ENCODE assay signal across 1 cellular context in the genomic region with DNA sequence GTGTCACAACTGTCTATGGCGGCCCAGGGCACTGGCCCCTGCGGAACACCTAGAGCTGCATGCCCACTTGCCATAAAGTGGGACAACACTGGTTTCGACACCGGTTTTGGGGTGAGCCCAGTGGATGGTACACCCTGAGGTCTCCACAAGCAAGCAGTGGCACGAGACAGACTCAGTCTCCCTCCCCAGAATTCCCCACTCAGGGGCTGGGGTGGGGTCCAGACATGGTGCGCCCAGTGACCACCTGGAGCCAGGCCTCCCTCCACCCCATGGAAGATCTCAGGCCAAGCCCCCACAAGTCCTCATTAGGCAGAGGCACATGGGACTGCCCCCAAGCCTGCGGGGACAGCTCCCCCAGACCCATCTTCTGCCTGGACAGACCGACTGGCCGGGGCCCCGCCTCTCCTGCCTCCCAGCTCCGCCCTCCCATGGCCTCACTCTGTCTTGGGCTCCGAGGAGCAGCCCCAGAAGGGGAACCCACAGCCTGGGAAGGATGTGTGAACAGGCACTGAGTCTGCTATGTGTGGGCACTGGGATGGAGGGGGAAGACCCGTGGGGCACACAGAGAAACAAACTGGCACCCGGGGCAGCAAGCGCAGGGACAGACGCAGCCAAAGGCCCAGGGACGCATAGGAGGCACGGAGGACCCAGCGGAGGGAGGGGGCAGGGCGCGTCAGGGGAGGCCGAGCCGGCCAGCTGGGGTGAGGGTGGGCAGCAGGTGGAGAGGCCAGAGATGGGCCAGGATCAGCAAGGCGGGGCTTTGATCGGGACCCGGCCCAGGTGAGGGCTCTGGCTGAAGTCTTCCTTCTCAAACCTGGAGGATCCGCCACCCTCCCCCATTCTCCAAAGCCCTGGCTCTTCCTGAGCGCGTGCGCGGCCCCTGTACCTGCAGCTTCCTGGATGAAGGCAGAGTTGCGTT.
TF ChIP-seq lines count a peak whose summit lies in the region.

No MANE protein-coding gene starts in this region.

TF ChIP-seq in IMR-90, 13 proteins besides CTCF, POLR2A, EP300 and RAD21:
- TF ChIP-seq BHLHE40 (IDR thresholded peaks at IDR 0.05; ENCODE audit: low read depth, low read length) (no peak), SMC3 (IDR thresholded peaks at IDR 0.05; ENCODE audit: low read depth, low read length) (no peak), CHD1 (IDR thresholded peaks at IDR 0.05; ENCODE audit: low read depth, low read length) (no peak), MXI1 (IDR thresholded peaks at IDR 0.05; ENCODE audit: borderline replicate concordance, low read depth, low read length) (no peak), CEBPB (IDR thresholded peaks at IDR 0.05; ENCODE audit: low read depth, low read length) (no peak), ELK1 (IDR thresholded peaks at IDR 0.05; ENCODE audit: borderline replicate concordance, low read depth, low read length) (no peak), RCOR1 (IDR thresholded peaks at IDR 0.05; ENCODE audit: insufficient replicate concordance, low read length) (no peak), FOS (IDR thresholded peaks at IDR 0.05; ENCODE audit: low read depth, low read length) (no peak), MAFK (IDR thresholded peaks at IDR 0.05; ENCODE audit: low read depth, low read length) (no peak), NFE2L2 (IDR thresholded peaks at IDR 0.05; ENCODE audit: low read depth, low read length) (no peak), MAZ (IDR thresholded peaks at IDR 0.05; ENCODE audit: borderline replicate concordance, low read depth, low read length) (no peak), RFX5 (IDR thresholded peaks at IDR 0.05; ENCODE audit: low read depth, low read length) (no peak)
- TF ChIP-seq, protein P1, sequence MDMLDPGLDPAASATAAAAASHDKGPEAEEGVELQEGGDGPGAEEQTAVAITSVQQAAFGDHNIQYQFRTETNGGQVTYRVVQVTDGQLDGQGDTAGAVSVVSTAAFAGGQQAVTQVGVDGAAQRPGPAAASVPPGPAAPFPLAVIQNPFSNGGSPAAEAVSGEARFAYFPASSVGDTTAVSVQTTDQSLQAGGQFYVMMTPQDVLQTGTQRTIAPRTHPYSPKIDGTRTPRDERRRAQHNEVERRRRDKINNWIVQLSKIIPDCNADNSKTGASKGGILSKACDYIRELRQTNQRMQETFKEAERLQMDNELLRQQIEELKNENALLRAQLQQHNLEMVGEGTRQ (IDR thresholded peaks at IDR 0.05; ENCODE audit: low read depth, low read length): no peak
